Comparison of ENCODE assay signal across 2 cellular contexts in genomic region chr14:70601162-70601561, GRCh38.
TF ChIP-seq lines count a peak whose summit lies in the region.

No MANE protein-coding gene starts in this region.

TF ChIP-seq in HCT116, 20 proteins besides CTCF, POLR2A, EP300 and RAD21:
- TF ChIP-seq MAX (IDR thresholded peaks at IDR 0.05) (no peak), POLR2AphosphoS5 (IDR thresholded peaks at IDR 0.05; ENCODE audit: low read depth, low read length) (no peak), SIN3A (IDR thresholded peaks at IDR 0.05; ENCODE audit: low read depth) (no peak), SP1 (IDR thresholded peaks at IDR 0.05; ENCODE audit: low read depth) (no peak), EZH2 (IDR thresholded peaks at IDR 0.05) (no peak), TCF7L2 (IDR thresholded peaks at IDR 0.05; ENCODE audit: borderline replicate concordance, extremely low read depth, insufficient read depth, insufficient read length) (no peak), ELF1 (IDR thresholded peaks at IDR 0.05; ENCODE audit: borderline replicate concordance, low read depth) (no peak), YY1 (IDR thresholded peaks at IDR 0.05; ENCODE audit: extremely low read depth, insufficient replicate concordance, low read depth, low read length) (no peak), JUND (IDR thresholded peaks at IDR 0.05) (no peak), REST (IDR thresholded peaks at IDR 0.05; ENCODE audit: low read depth) (no peak), ZNF274 (IDR thresholded peaks at IDR 0.05; ENCODE audit: low read depth, low read length) (no peak), EGR1 (IDR thresholded peaks at IDR 0.05; ENCODE audit: low read depth) (no peak)
- TF ChIP-seq, protein P1, sequence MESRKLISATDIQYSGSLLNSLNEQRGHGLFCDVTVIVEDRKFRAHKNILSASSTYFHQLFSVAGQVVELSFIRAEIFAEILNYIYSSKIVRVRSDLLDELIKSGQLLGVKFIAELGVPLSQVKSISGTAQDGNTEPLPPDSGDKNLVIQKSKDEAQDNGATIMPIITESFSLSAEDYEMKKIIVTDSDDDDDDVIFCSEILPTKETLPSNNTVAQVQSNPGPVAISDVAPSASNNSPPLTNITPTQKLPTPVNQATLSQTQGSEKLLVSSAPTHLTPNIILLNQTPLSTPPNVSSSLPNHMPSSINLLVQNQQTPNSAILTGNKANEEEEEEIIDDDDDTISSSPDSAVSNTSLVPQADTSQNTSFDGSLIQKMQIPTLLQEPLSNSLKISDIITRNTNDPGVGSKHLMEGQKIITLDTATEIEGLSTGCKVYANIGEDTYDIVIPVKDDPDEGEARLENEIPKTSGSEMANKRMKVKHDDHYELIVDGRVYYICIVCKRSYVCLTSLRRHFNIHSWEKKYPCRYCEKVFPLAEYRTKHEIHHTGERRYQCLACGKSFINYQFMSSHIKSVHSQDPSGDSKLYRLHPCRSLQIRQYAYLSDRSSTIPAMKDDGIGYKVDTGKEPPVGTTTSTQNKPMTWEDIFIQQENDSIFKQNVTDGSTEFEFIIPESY (IDR thresholded peaks at IDR 0.05; ENCODE audit: extremely low read depth, insufficient replicate concordance, low read length): no peak
- TF ChIP-seq, protein P2, sequence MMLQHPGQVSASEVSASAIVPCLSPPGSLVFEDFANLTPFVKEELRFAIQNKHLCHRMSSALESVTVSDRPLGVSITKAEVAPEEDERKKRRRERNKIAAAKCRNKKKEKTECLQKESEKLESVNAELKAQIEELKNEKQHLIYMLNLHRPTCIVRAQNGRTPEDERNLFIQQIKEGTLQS (IDR thresholded peaks at IDR 0.05): no peak

TF ChIP-seq in GM12878, 131 proteins besides CTCF, POLR2A, EP300 and RAD21:
- TF ChIP-seq EGR1 (IDR thresholded peaks at IDR 0.05; ENCODE audit: borderline replicate concordance in 1 of 2, low read depth in 2 of 2, low read length in 2 of 2): no peak
- TF ChIP-seq MLLT1 (IDR thresholded peaks at IDR 0.05): no peak
- TF ChIP-seq PML (IDR thresholded peaks at IDR 0.05; ENCODE audit: low read length): no peak
- no peak for TF ChIP-seq SMAD1 (IDR thresholded peaks at IDR 0.05; ENCODE audit: low read depth, partially characterized antibody)
- TF ChIP-seq REST (IDR thresholded peaks at IDR 0.05; ENCODE audit: low read depth, low read length): no peak
- TF ChIP-seq ZBTB40 (IDR thresholded peaks at IDR 0.05; ENCODE audit: borderline replicate concordance): no peak
- TF ChIP-seq SUZ12 (IDR thresholded peaks at IDR 0.05; ENCODE audit: unreplicated experiment): no peak
- TF ChIP-seq EED (IDR thresholded peaks at IDR 0.05; ENCODE audit: low read depth): no peak
- no peak for TF ChIP-seq LARP7 (IDR thresholded peaks at IDR 0.05)
- TF ChIP-seq YY1 (IDR thresholded peaks at IDR 0.05; ENCODE audit: low read depth, low read length): no peak
- TF ChIP-seq RUNX3 (IDR thresholded peaks at IDR 0.05; ENCODE audit: low read length): no peak
- TF ChIP-seq MTA3 (IDR thresholded peaks at IDR 0.05; ENCODE audit: borderline replicate concordance, low read length): no peak
- no peak for TF ChIP-seq ZBED1 (IDR thresholded peaks at IDR 0.05; ENCODE audit: borderline replicate concordance)
- TF ChIP-seq, protein P3, sequence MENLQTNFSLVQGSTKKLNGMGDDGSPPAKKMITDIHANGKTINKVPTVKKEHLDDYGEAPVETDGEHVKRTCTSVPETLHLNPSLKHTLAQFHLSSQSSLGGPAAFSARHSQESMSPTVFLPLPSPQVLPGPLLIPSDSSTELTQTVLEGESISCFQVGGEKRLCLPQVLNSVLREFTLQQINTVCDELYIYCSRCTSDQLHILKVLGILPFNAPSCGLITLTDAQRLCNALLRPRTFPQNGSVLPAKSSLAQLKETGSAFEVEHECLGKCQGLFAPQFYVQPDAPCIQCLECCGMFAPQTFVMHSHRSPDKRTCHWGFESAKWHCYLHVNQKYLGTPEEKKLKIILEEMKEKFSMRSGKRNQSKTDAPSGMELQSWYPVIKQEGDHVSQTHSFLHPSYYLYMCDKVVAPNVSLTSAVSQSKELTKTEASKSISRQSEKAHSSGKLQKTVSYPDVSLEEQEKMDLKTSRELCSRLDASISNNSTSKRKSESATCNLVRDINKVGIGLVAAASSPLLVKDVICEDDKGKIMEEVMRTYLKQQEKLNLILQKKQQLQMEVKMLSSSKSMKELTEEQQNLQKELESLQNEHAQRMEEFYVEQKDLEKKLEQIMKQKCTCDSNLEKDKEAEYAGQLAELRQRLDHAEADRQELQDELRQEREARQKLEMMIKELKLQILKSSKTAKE (IDR thresholded peaks at IDR 0.05; ENCODE audit: low read depth, poor library complexity, severe bottlenecking): no peak
- no peak for TF ChIP-seq CEBPB (IDR thresholded peaks at IDR 0.05; ENCODE audit: borderline replicate concordance in 1 of 2, low read depth in 2 of 2, low read length in 2 of 2)
